In the genomic region with DNA sequence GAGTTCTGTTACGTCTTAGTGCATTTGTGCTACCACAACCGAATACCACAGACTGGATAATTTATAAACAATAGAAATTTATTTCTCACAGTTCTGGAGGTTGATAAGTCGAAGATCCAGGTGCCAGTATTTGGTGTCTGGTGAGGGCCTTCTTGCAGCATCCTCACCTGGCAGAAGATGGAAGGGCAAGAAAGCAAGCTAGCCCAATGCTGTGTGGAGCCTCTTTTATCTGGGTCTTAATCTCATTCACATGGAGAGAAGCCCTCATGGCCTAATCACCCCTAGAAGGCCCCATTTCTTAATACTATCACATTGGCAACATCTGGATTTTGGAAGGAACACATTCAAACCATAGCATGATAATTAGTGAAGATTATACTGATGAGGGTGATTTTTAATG, we compare ENCODE assay signal across 9 cellular contexts.
"Had no signal": no experiment of that assay in that cellular context is flagged by ENCODE, and none has a peak within 500 bp of the region (broad histone marks: within the 10 kb centered on the region; RNA-seq: fewer than 3 reads in every experiment).

No MANE protein-coding gene starts in this region.

- ATAC-seq: HCT116, HepG2 had no signal

- H3K36me3 ChIP-seq: HAP-1 had no signal

- DNase-seq: GOT3, H7, HFFc6, KBM-7 had no signal

- H3K9me3 ChIP-seq: HAP-1 had no signal

- H3K27ac Mint-ChIP-seq: HFFc6, IgD-negative memory B cell had no signal

- H3K27ac ChIP-seq: HL-60 had no signal

- H3K4me3 ChIP-seq: HAP-1 had no signal

- H3K36me3 Mint-ChIP-seq: IgD-negative memory B cell had no signal

- H3K27me3 Mint-ChIP-seq: IgD-negative memory B cell had no signal

- H3K4me1 ChIP-seq: HAP-1 had no signal

- H3K4me3 Mint-ChIP-seq: HFFc6, IgD-negative memory B cell had no signal
